9 cellular contexts compared by ENCODE assay signal in genomic region chr12:14111230-14111865, GRCh38.
A peak's percentile ranks its signal among the peaks of the same experiment; 100 is the strongest.
DNase-seq lines count a peak whose midpoint lies in the region; ATAC-seq, FAIRE-seq and TF ChIP-seq lines count a peak whose summit lies in the region.
"Had no signal": no experiment of that assay in that cellular context is flagged by ENCODE, and none has a peak within 500 bp of the region (broad histone marks: within the 10 kb centered on the region; RNA-seq: fewer than 3 reads in every experiment).

No MANE protein-coding gene starts in this region.

- TF ChIP-seq POLR2A in tibial nerve (IDR thresholded peaks at IDR 0.05) = no peak

- ATAC-seq in GM19328 (IDR thresholded peaks at IDR 0.05; ENCODE audit: unreplicated experiment) (peak; percentile 98), HG03108 (IDR thresholded peaks at IDR 0.05; ENCODE audit: unreplicated experiment) (peak; percentile 94), right cardiac atrium (no peak)

- intact Hi-C loops in right cardiac atrium (cut with DNase I) = no loop called here

- FAIRE-seq in urothelium cell line (lab: Jason Lieb, UNC) = no peak

- H3K27ac ChIP-seq in tibial nerve (no peak overlapping the region), right cardiac atrium (ENCODE audit: low read length) (no peak overlapping the region)
- H3K27ac ChIP-seq: skin epidermis had no signal

- no peak for TF ChIP-seq CTCF in tibial nerve (IDR thresholded peaks at IDR 0.05)

- H3K27me3 ChIP-seq in tibial nerve = no peaks in the 10 kb centered on the region
- no peaks in the 10 kb centered on the region for H3K27me3 ChIP-seq in right cardiac atrium (ENCODE audit: control insufficient read depth, insufficient read depth)

- 54 to 66% methylated on average over 8 of the region's 9 CpGs for WGBS in tibial nerve, 2 donors
- WGBS in right cardiac atrium = 40% methylated on average over 9 of the region's 9 CpGs

- H3K4me3 ChIP-seq in tibial nerve (no peak overlapping the region), right cardiac atrium (ENCODE audit: low read length) (no peak overlapping the region)
- H3K4me3 ChIP-seq: skin epidermis had no signal

- H3K9me3 ChIP-seq in tibial nerve (no peaks in the 10 kb centered on the region), right cardiac atrium (ENCODE audit: control insufficient read depth, low read length) (no peaks in the 10 kb centered on the region)

- DNase-seq in EL (peak; percentile 2), SW480 (ENCODE audit: low spot score) (peak; percentile 35), urothelium cell line (ENCODE audit: low spot score) (peak; percentile 42), NCI-H1092 (lab: John Stamatoyannopoulos, UW) (no peak), tibial nerve (ENCODE audit: low spot score in 2 of 2) (no peak), right cardiac atrium (no peak)

- H3K36me3 ChIP-seq in tibial nerve = no peaks in the 10 kb centered on the region

- no peak for TF ChIP-seq EP300 in tibial nerve (IDR thresholded peaks at IDR 0.05)

- H3K4me1 ChIP-seq in tibial nerve (peaks cover 0 to 12% (median 3%) of the 10 kb centered on the region in 4 donors), right cardiac atrium (ENCODE audit: control insufficient read depth, insufficient read depth, low read length) (no peaks in the 10 kb centered on the region)

Comparison
In these comparisons a context has a peak if more than half of its experiments do, and no peak if none do; other contexts are left out.
1. DNase-seq: peak in EL (single experiment), SW480 (single experiment) and urothelium cell line (single experiment); none in NCI-H1092 (single experiment), tibial nerve (0 of 2) and right cardiac atrium (0 of 3).
2. ATAC-seq: peak in GM19328 (single experiment) and HG03108 (single experiment); none in right cardiac atrium (0 of 2).